17 cellular contexts compared by ENCODE assay signal in the genomic region with DNA sequence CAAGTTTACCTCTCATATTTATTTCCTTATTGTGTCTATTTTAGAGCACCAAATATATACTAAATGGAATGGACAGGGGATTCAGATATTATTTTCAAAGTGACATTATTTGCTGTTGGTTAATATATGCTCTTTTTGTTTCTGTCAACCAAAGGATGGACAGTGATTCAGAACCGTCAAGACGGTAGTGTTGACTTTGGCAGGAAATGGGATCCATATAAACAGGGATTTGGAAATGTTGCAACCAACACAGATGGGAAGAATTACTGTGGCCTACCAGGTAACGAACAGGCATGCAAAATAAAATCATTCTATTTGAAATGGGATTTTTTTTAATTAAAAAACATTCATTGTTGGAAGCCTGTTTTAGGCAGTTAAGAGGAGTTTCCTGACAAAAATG.
A peak's percentile ranks its signal among the peaks of the same experiment; 100 is the strongest.
DNase-seq lines count a peak whose midpoint lies in the region; ATAC-seq and TF ChIP-seq lines count a peak whose summit lies in the region.
"Had no signal": no experiment of that assay in that cellular context is flagged by ENCODE, and none has a peak within 500 bp of the region (broad histone marks: within the 10 kb centered on the region; RNA-seq: fewer than 3 reads in every experiment).

No MANE protein-coding gene starts in this region.

- no peaks in the 10 kb centered on the region for H3K36me3 ChIP-seq in ACC112 (ENCODE audit: insufficient read depth, low read length)
- H3K36me3 ChIP-seq: BLaER1 had no signal

- H3K4me3 ChIP-seq in ACC112 (ENCODE audit: low read depth, low read length), result no peak overlapping the region
- H3K4me3 ChIP-seq: BLaER1, GM23338 had no signal

- H3K4me1 ChIP-seq in ACC112 (ENCODE audit: control insufficient read depth, insufficient read depth, low read length, unreplicated experiment), result peaks cover 32% of the 10 kb centered on the region
- H3K4me1 ChIP-seq: BLaER1 had no signal

- no peaks in the 10 kb centered on the region for H3K27me3 ChIP-seq in ACC112 (ENCODE audit: insufficient read depth, low read length)
- H3K27me3 ChIP-seq: BLaER1 had no signal

- H2AFZ ChIP-seq in ACC112 (ENCODE audit: low read length, unreplicated experiment), result no peak overlapping the region
- H2AFZ ChIP-seq: GM23338 had no signal

- no peak for TF ChIP-seq CTCF in RWPE1 (conservative IDR thresholded peaks at IDR 0.05; ENCODE audit: low read depth)

- POLR2A ChIA-PET in RWPE1 (lab: Yijun Ruan, JAX; ENCODE audit: low non-redundant PET), result no interaction called here

- CTCF ChIA-PET in RWPE1 (lab: Yijun Ruan, JAX), result no interaction called here

- no peak for ATAC-seq in HG03432 (IDR thresholded peaks at IDR 0.05; ENCODE audit: unreplicated experiment)
- ATAC-seq: GM23338, HCT116 had no signal

- H3K79me2 ChIP-seq in ACC112 (ENCODE audit: control insufficient read depth, insufficient read depth, low read length, unreplicated experiment), result no peaks in the 10 kb centered on the region

- H3K27ac ChIP-seq in ACC112 (ENCODE audit: low read depth, low read length) (0 out of 2 replicates have a peak overlapping the region, but pooled peaks have one; percentile 5), RWPE1 (no peak overlapping the region)
- H3K27ac ChIP-seq: BLaER1 had no signal

- DNase-seq in RWPE1 (ENCODE audit: low spot score), result peak; percentile 6
- DNase-seq in iris pigment epithelial cell (ENCODE audit: low read depth), result peak; percentile 73
- DNase-seq in activated CD4-positive, alpha-beta T cell treated with anti-CD3 and anti-CD28 coated beads for 48 hours, result no peak
- DNase-seq in stimulated activated CD4-positive, alpha-beta T cell treated with anti-CD3 and anti-CD28 coated beads, Interleukin-12 subunit alpha, Interleukin-12 subunit beta, amount 100 ng/mL, for 4 hours, result no peak
- DNase-seq: CD4-positive, alpha-beta memory T cell; KBM-7; MV-4-11; NCI-H187; NCI-H2107; NCI-H510A; NCI-H774; RPMI8226 had no signal

Comparison
In these comparisons a context has a peak if more than half of its experiments do, and no peak if none do; other contexts are left out.
1. DNase-seq: peak in RWPE1 (single experiment) and iris pigment epithelial cell (single experiment); none in activated CD4-positive, alpha-beta T cell treated with anti-CD3 and anti-CD28 coated beads for 48 hours (single experiment) and stimulated activated CD4-positive, alpha-beta T cell treated with anti-CD3 and anti-CD28 coated beads, Interleukin-12 subunit alpha, Interleukin-12 subunit beta, amount 100 ng/mL, for 4 hours (single experiment).